Comparison of ENCODE assay signal across 14 cellular contexts in the genomic region with DNA sequence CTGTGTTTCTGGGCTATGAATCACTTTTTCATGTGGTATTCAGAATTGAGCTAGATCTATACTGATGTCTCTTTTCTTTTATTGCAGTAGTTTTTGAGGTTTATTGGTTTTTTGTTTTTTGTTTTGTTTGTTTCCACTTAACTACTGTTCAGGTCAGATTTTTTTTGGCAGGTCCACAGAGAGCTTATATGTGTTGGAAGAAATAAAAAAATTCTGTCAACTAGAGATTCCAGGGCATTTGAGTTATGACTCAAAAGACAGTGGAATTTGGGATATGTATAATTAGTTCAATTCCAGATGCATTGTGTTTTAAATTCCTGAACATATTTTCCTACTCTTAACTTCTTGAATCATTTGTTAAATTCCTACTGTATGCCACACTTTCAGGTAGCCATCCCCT.
A peak's percentile ranks its signal among the peaks of the same experiment; 100 is the strongest.
DNase-seq lines count a peak whose midpoint lies in the region; ATAC-seq, FAIRE-seq and TF ChIP-seq lines count a peak whose summit lies in the region.
"Had no signal": no experiment of that assay in that cellular context is flagged by ENCODE, and none has a peak within 500 bp of the region (broad histone marks: within the 10 kb centered on the region; RNA-seq: fewer than 3 reads in every experiment).

No MANE protein-coding gene starts in this region.

- no peak overlapping the region for H3K4me3 ChIP-seq in fibroblast of villous mesenchyme (ENCODE audit: low read depth, low read length)
- H3K4me3 ChIP-seq: SJSA1 had no signal

- DNase-seq in H54 (ENCODE audit: insufficient read length, low spot score), result no peak
- peak; percentile 21 for DNase-seq in amniotic epithelial cell (ENCODE audit: low read depth)
- DNase-seq in fibroblast of villous mesenchyme (ENCODE audit: low read depth), result peak; percentile 31
- DNase-seq in NCI-H526 (lab: John Stamatoyannopoulos, UW), result no peak
- DNase-seq in T-helper 9 cell, result no peak
- no peak for DNase-seq in RKO (ENCODE audit: low spot score)
- DNase-seq: CD8-positive, alpha-beta T cell; DND-41; GF-D8; NCI-H187 treated with DMSO at 0.1 percent for 48 hours; NCI-H446; NCI-H748 treated with DMSO at 0.1 percent for 48 hours had no signal

- ATAC-seq in HG02623 (IDR thresholded peaks at IDR 0.05; ENCODE audit: unreplicated experiment), result no peak
- ATAC-seq: CD8-positive, alpha-beta T cell had no signal

- FAIRE-seq in H54 (lab: Jason Lieb, UNC), result peak; percentile 41

- TF ChIP-seq CTCF in fibroblast of villous mesenchyme (IDR thresholded peaks at IDR 0.05; ENCODE audit: insufficient read depth, low read depth, low read length), result no peak

- TF ChIP-seq POLR2A in H54 (IDR thresholded peaks at IDR 0.05; ENCODE audit: low read depth, low read length), result no peak

Comparison
In these comparisons a context has a peak if more than half of its experiments do, and no peak if none do; other contexts are left out.
1. DNase-seq: peak in amniotic epithelial cell (single experiment) and fibroblast of villous mesenchyme (single experiment); none in H54 (single experiment), NCI-H526 (0 of 2), T-helper 9 cell (single experiment) and RKO (single experiment).